8 cellular contexts compared by ENCODE assay signal in genomic region chr17:4807534-4808377, GRCh38. TPM values are rescaled to one million over a fixed set of nuclear protein-coding genes. Genes with fewer than 3 reads are reported as not detected.
A peak's percentile ranks its signal among the peaks of the same experiment; 100 is the strongest.
DNase-seq lines count a peak whose midpoint lies in the region; ATAC-seq, FAIRE-seq and TF ChIP-seq lines count a peak whose summit lies in the region.

No MANE protein-coding gene starts in this region.

- no peaks in the 10 kb centered on the region for H3K9me3 Mint-ChIP-seq in activated CD4-positive, alpha-beta T cell treated with anti-CD3 and anti-CD28 coated beads for 36 hours (ENCODE audit: low read depth)

- FAIRE-seq in HepG2 (lab: Jason Lieb, UNC), result no peak

- peak overlapping the region; percentile 73 for H3K4me3 ChIP-seq in brain microvascular endothelial cell (ENCODE audit: low read depth, low read length)
- peak overlapping the region; percentile 80 to 96 (median 92); a peak in 5 of 6 replicates for H3K4me3 ChIP-seq in HepG2 (replicated peaks in 1 of 3; ENCODE audit: insufficient read depth in 1 of 3, low read depth in 2 of 3, low read length in 3 of 3)
- peak overlapping the region; percentile 89 to 94 for H3K4me3 ChIP-seq in tibial artery

- H3K9ac ChIP-seq in HepG2 (ENCODE audit: insufficient read depth, low read depth, low read length), result peak overlapping the region; percentile 49

- peak overlapping the region; percentile 73 for H3K4me3 Mint-ChIP-seq in activated CD4-positive, alpha-beta T cell treated with anti-CD3 and anti-CD28 coated beads for 36 hours

- no peak for TF ChIP-seq CTCF in brain microvascular endothelial cell (IDR thresholded peaks at IDR 0.05; ENCODE audit: low read depth, low read length, missing control alignments)
- TF ChIP-seq CTCF in HepG2 (CRISPR knock-in tag; IDR thresholded peaks at IDR 0.05), result no peak
- no peak for TF ChIP-seq CTCF in tibial artery (IDR thresholded peaks at IDR 0.05)

- intact Hi-C loops in activated CD4-positive, alpha-beta T cell treated with anti-CD3 and anti-CD28 coated beads for 36 hours (cut with DNase I, micrococcal nuclease), result loop anchor here (1.0 to 10.0 kb wide), 9 partner anchors 11 to 243 kb away; partner anchors contain the start of genes ARRB2 (in 1 of the 2), C17orf107 (in 1 of the 2), GGT6 (in 1 of the 2) and INCA1 (in 1 of the 2)
- intact Hi-C loops in HepG2 (cut with micrococcal nuclease; ENCODE audit: unreplicated experiment), result no loop called here
- intact Hi-C loops in tibial artery (cut with DNase I; ENCODE audit: low total_unique reads), result no loop called here

- no peaks in the 10 kb centered on the region for H3K27me3 Mint-ChIP-seq in activated CD4-positive, alpha-beta T cell treated with anti-CD3 and anti-CD28 coated beads for 36 hours

- H3K27ac ChIP-seq in brain microvascular endothelial cell (no peak overlapping the region), HepG2 (ENCODE audit: extremely low read length, insufficient read depth, low read length) (no peak overlapping the region), tibial artery (peak overlapping the region; percentile 67 to 71)

- H2AFZ ChIP-seq in HepG2 (ENCODE audit: low read length), result no peak overlapping the region

- H3K4me1 Mint-ChIP-seq in activated CD4-positive, alpha-beta T cell treated with anti-CD3 and anti-CD28 coated beads for 36 hours, result peaks cover 7% of the 10 kb centered on the region

- DNase-seq in activated CD4-positive, alpha-beta T cell treated with anti-CD3 and anti-CD28 coated beads for 36 hours, result no peak
- no peak for DNase-seq in activated CD4-positive, alpha-beta T cell treated with anti-CD3 and anti-CD28 coated beads, Interleukin-2, amount 50 U/mL, for 48 hours
- DNase-seq in brain microvascular endothelial cell, result no peak
- DNase-seq in HepG2 (ENCODE audit: low spot score), result no peak
- no peak for DNase-seq in tibial artery
- no peak for DNase-seq in HT-29 (ENCODE audit: low spot score)

- H3K4me1 ChIP-seq in HepG2 (ENCODE audit: insufficient read depth, low read length) (peaks cover 29% of the 10 kb centered on the region), tibial artery (peaks cover 0 to 25% (median 18%) of the 10 kb centered on the region in 4 donors)

- TF ChIP-seq EP300 in HepG2 (IDR thresholded peaks at IDR 0.05; ENCODE audit: low read depth in 2 of 2, low read length in 2 of 2) (no peak), HepG2 (CRISPR knock-in tag; IDR thresholded peaks at IDR 0.05; ENCODE audit: borderline replicate concordance) (no peak)

- 15% methylated on average over 18 of the region's 38 CpGs for WGBS in HepG2 (ENCODE audit: low lambda C conversion rate)

- H3K36me3 ChIP-seq in brain microvascular endothelial cell (replicated peaks) (peaks cover 2% of the 10 kb centered on the region), HepG2 (replicated peaks in 1 of 2; ENCODE audit: control insufficient read depth in 1 of 2, insufficient read depth in 2 of 2, low read length in 2 of 2) (peaks cover 4 to 6% of the 10 kb centered on the region in 2 experiments; a peak in 2 of 5 replicates), tibial artery (peaks cover 0 to 31% (median 6%) of the 10 kb centered on the region in 3 donors)

- no peaks in the 10 kb centered on the region for H3K9me3 ChIP-seq in HepG2 (ENCODE audit: low read length)
- no peaks in the 10 kb centered on the region for H3K9me3 ChIP-seq in tibial artery

- H3K27me3 ChIP-seq in brain microvascular endothelial cell (replicated peaks) (no peaks in the 10 kb centered on the region), HepG2 (ENCODE audit: control insufficient read depth in 1 of 2, insufficient read depth in 2 of 2, low read length in 2 of 2) (no peaks in the 10 kb centered on the region), tibial artery (no peaks in the 10 kb centered on the region)

- peaks cover 3% of the 10 kb centered on the region for H3K79me2 ChIP-seq in HepG2 (ENCODE audit: insufficient read depth, low read length)

- no peak overlapping the region for H3K27ac Mint-ChIP-seq in activated CD4-positive, alpha-beta T cell treated with anti-CD3 and anti-CD28 coated beads for 36 hours

- TF ChIP-seq POLR2A in HepG2 (IDR thresholded peaks at IDR 0.05; ENCODE audit: insufficient read depth in 1 of 2, low read depth in 2 of 2, low read length in 2 of 2), result no peak

- H4K20me1 ChIP-seq in HepG2 (ENCODE audit: insufficient read depth, low read length), result no peaks in the 10 kb centered on the region

- POLR2A ChIA-PET in activated CD4-positive, alpha-beta T cell treated with anti-CD3 and anti-CD28 coated beads for 36 hours (lab: Charles Lee), result interaction anchor here (0.8 to 1.0 kb wide), 2 partner anchors 10 to 12 kb away, joined by 3 to 5 read pairs; partner anchors contain the start of gene PSMB6
- POLR2A ChIA-PET in HepG2 (lab: Yijun Ruan, JAX), result interaction anchor here (0.6 to 2.5 kb wide), 13 partner anchors 12 to 104 kb away, joined by 3 to 26 read pairs (median 7); partner anchors contain the start of genes GLTPD2, PELP1 and PSMB6

- BruUV-seq in HepG2 (replicated peaks; lab: Mats Ljungman, UMichigan), result TSS peak; percentile 77

- in situ Hi-C loops in brain microvascular endothelial cell (cut with HindIII; ENCODE audit: low pct_ligation_motif_present, low sequenced_read_pairs), result no loop called here
- in situ Hi-C loops in HepG2 (cut with HindIII; ENCODE audit: extremely low pct_ligation_motif_present, low pct_unique_long_range_greater_than_20kb), result loop anchor here (5.0 kb wide), 1 partner anchor 75 kb away; no protein-coding TSS in a partner anchor

- CTCF ChIA-PET in activated CD4-positive, alpha-beta T cell treated with anti-CD3 and anti-CD28 coated beads for 36 hours (lab: Charles Lee), result interaction anchor here (1.0 to 1.4 kb wide), 2 partner anchors 12 to 59 kb away, joined by 3 read pairs; partner anchors contain the start of gene PSMB6
- CTCF ChIA-PET in HepG2 (lab: Yijun Ruan, JAX; ENCODE audit: low intra/inter-chr PET ratio, low total read pairs), result no interaction called here

- no peak for ATAC-seq in activated CD4-positive, alpha-beta T cell treated with anti-CD3 and anti-CD28 coated beads for 36 hours
- ATAC-seq in HepG2 (peak; percentile 6), GM18867 (IDR thresholded peaks at IDR 0.05; ENCODE audit: unreplicated experiment) (no peak), HG02588 (IDR thresholded peaks at IDR 0.05; ENCODE audit: unreplicated experiment) (no peak)

- peak overlapping the region; percentile 88 for H3K4me2 ChIP-seq in HepG2 (ENCODE audit: low read depth, low read length)

- TF ChIP-seq RAD21 in HepG2 (CRISPR knock-in tag; IDR thresholded peaks at IDR 0.05), result no peak

- H3K36me3 Mint-ChIP-seq in activated CD4-positive, alpha-beta T cell treated with anti-CD3 and anti-CD28 coated beads for 36 hours (ENCODE audit: low read depth), result peaks cover 4% of the 10 kb centered on the region

RNA-seq across cellular contexts. Expression of gene PLD2, which starts 0.8 kb away (rescaled TPM):
- 10 to 100 TPM; 12.3 to 14.1 TPM for total RNA-seq in activated CD4-positive, alpha-beta T cell treated with anti-CD3 and anti-CD28 coated beads for 36 hours
- 7.8 and 13.4 TPM in 2 replicates for total RNA-seq in HepG2 (2016; rRNA removed; fragmentation: Illumina TruSeq; extraction: Trizol)
- total RNA-seq in HepG2 (2016; cell fraction: cytosol; rRNA removed; fragmentation: Illumina TruSeq; extraction: Trizol; ENCODE audit: low read depth), result 1.5 and 3.3 TPM in 2 replicates
- 6.9 and 12.9 TPM in 2 replicates for total RNA-seq in HepG2 (2016; cell fraction: insoluble cytoplasmic fraction; rRNA removed; fragmentation: Illumina TruSeq; extraction: Trizol)
- 4.0 and 5.4 TPM in 2 replicates for total RNA-seq in HepG2 (2016; cell fraction: membrane; rRNA removed; fragmentation: Illumina TruSeq; extraction: Trizol)
- total RNA-seq in HepG2 (2016; cell fraction: nucleus; rRNA removed; fragmentation: Illumina TruSeq; extraction: Trizol), result 12.4 and 12.8 TPM in 2 replicates
- 29.7 and 45.8 TPM in 2 replicates for polyA plus RNA-seq in HepG2 (2011; rRNA removed)
- 16.4 and 17.6 TPM in 2 replicates for polyA plus RNA-seq in HepG2 (2011; cell fraction: cytosol; rRNA removed)
- 157 and 165 TPM in 2 replicates for polyA plus RNA-seq in HepG2 (2011; cell fraction: nucleus; rRNA removed)
- 22.6 and 24.2 TPM in 2 replicates for polyA plus RNA-seq in HepG2 (2012)
- polyA plus RNA-seq in HepG2 (2016; cell fraction: cytosol; fragmentation: Illumina TruSeq; extraction: Trizol; ENCODE audit: low read depth), result 1.2 and 1.5 TPM in 2 replicates
- polyA plus RNA-seq in HepG2 (2016; cell fraction: insoluble cytoplasmic fraction; fragmentation: Illumina TruSeq; extraction: Trizol; ENCODE audit: low read depth), result 7.8 and 12.9 TPM in 2 replicates
- polyA plus RNA-seq in HepG2 (2016; cell fraction: membrane; fragmentation: Illumina TruSeq; extraction: Trizol; ENCODE audit: low read depth), result 2.9 and 4.3 TPM in 2 replicates
- polyA plus RNA-seq in HepG2 (2016; cell fraction: nucleus; fragmentation: Illumina TruSeq; extraction: Trizol; ENCODE audit: insufficient read depth, low read depth), result 38.3 and 45.9 TPM in 2 replicates
- 20.6 and 62.4 TPM in 2 replicates for polyA minus RNA-seq in HepG2 (2011; rRNA and poly(A)+ RNA removed; ENCODE audit: low replicate concordance)
- 14.3 and 14.5 TPM in 2 replicates for polyA minus RNA-seq in HepG2 (2011; cell fraction: cytosol; rRNA and poly(A)+ RNA removed)
- polyA minus RNA-seq in HepG2 (2011; cell fraction: nucleus; rRNA and poly(A)+ RNA removed), result 23.3 and 33.3 TPM in 2 replicates
- 6.9 and 10.9 TPM in 2 replicates for total RNA-seq in HT-29 (2014; rRNA removed; shearing (Covaris generic))

RNA-seq across cellular contexts. Expression of gene PSMB6, which starts 11.8 kb away (rescaled TPM):
- 100 to 1,000 TPM; 111 to 155 TPM for total RNA-seq in activated CD4-positive, alpha-beta T cell treated with anti-CD3 and anti-CD28 coated beads for 36 hours
- 264 and 335 TPM in 2 replicates for total RNA-seq in HepG2 (2016; rRNA removed; fragmentation: Illumina TruSeq; extraction: Trizol)
- total RNA-seq in HepG2 (2016; cell fraction: cytosol; rRNA removed; fragmentation: Illumina TruSeq; extraction: Trizol; ENCODE audit: low read depth), result 57.3 and 59.4 TPM in 2 replicates
- 269 and 361 TPM in 2 replicates for total RNA-seq in HepG2 (2016; cell fraction: insoluble cytoplasmic fraction; rRNA removed; fragmentation: Illumina TruSeq; extraction: Trizol)
- total RNA-seq in HepG2 (2016; cell fraction: membrane; rRNA removed; fragmentation: Illumina TruSeq; extraction: Trizol), result 65.0 and 66.7 TPM in 2 replicates
- total RNA-seq in HepG2 (2016; cell fraction: nucleus; rRNA removed; fragmentation: Illumina TruSeq; extraction: Trizol), result 82.3 and 83.2 TPM in 2 replicates
- polyA plus RNA-seq in HepG2 (2011; rRNA removed), result 277 and 298 TPM in 2 replicates
- polyA plus RNA-seq in HepG2 (2011; cell fraction: cytosol; rRNA removed), result 294 and 383 TPM in 2 replicates
- polyA plus RNA-seq in HepG2 (2011; cell fraction: nucleus; rRNA removed), result 65.4 and 72.8 TPM in 2 replicates
- polyA plus RNA-seq in HepG2 (2012), result 114 and 127 TPM in 2 replicates
- polyA plus RNA-seq in HepG2 (2016; cell fraction: cytosol; fragmentation: Illumina TruSeq; extraction: Trizol; ENCODE audit: low read depth), result 63.2 and 64.9 TPM in 2 replicates
- polyA plus RNA-seq in HepG2 (2016; cell fraction: insoluble cytoplasmic fraction; fragmentation: Illumina TruSeq; extraction: Trizol; ENCODE audit: low read depth), result 325 and 358 TPM in 2 replicates
- 57.2 and 57.4 TPM in 2 replicates for polyA plus RNA-seq in HepG2 (2016; cell fraction: membrane; fragmentation: Illumina TruSeq; extraction: Trizol; ENCODE audit: low read depth)
- 132 and 142 TPM in 2 replicates for polyA plus RNA-seq in HepG2 (2016; cell fraction: nucleus; fragmentation: Illumina TruSeq; extraction: Trizol; ENCODE audit: insufficient read depth, low read depth)
- polyA minus RNA-seq in HepG2 (2011; rRNA and poly(A)+ RNA removed; ENCODE audit: low replicate concordance), result 315 and 412 TPM in 2 replicates
- 66.1 and 85.4 TPM in 2 replicates for polyA minus RNA-seq in HepG2 (2011; cell fraction: cytosol; rRNA and poly(A)+ RNA removed)
- 22.1 and 23.0 TPM in 2 replicates for polyA minus RNA-seq in HepG2 (2011; cell fraction: nucleus; rRNA and poly(A)+ RNA removed)
- total RNA-seq in HT-29 (2014; rRNA removed; shearing (Covaris generic)), result 242 and 261 TPM in 2 replicates

RNA-seq across cellular contexts. Expression of gene GLTPD2, which starts 19.0 kb away (rescaled TPM):
- total RNA-seq in activated CD4-positive, alpha-beta T cell treated with anti-CD3 and anti-CD28 coated beads for 36 hours, result not detected
- total RNA-seq in HepG2 (2016; rRNA removed; fragmentation: Illumina TruSeq; extraction: Trizol), result 6.0 and 12.9 TPM in 2 replicates
- 5.5 and 8.4 TPM in 2 replicates for total RNA-seq in HepG2 (2016; cell fraction: cytosol; rRNA removed; fragmentation: Illumina TruSeq; extraction: Trizol; ENCODE audit: low read depth)
- 5.7 and 10.6 TPM in 2 replicates for total RNA-seq in HepG2 (2016; cell fraction: insoluble cytoplasmic fraction; rRNA removed; fragmentation: Illumina TruSeq; extraction: Trizol)
- total RNA-seq in HepG2 (2016; cell fraction: membrane; rRNA removed; fragmentation: Illumina TruSeq; extraction: Trizol), result 7.1 and 10.3 TPM in 2 replicates
- total RNA-seq in HepG2 (2016; cell fraction: nucleus; rRNA removed; fragmentation: Illumina TruSeq; extraction: Trizol), result 6.3 and 8.8 TPM in 2 replicates
- polyA plus RNA-seq in HepG2 (2011; rRNA removed), result 7.5 and 14.9 TPM in 2 replicates
- polyA plus RNA-seq in HepG2 (2011; cell fraction: cytosol; rRNA removed), result 14.5 and 28.0 TPM in 2 replicates
- polyA plus RNA-seq in HepG2 (2011; cell fraction: nucleus; rRNA removed), result 60.5 and 62.9 TPM in 2 replicates
- 6.0 and 8.3 TPM in 2 replicates for polyA plus RNA-seq in HepG2 (2012)
- polyA plus RNA-seq in HepG2 (2016; cell fraction: cytosol; fragmentation: Illumina TruSeq; extraction: Trizol; ENCODE audit: low read depth), result 7.8 and 10.4 TPM in 2 replicates
- polyA plus RNA-seq in HepG2 (2016; cell fraction: insoluble cytoplasmic fraction; fragmentation: Illumina TruSeq; extraction: Trizol; ENCODE audit: low read depth), result 5.9 and 9.4 TPM in 2 replicates
- 6.1 and 8.5 TPM in 2 replicates for polyA plus RNA-seq in HepG2 (2016; cell fraction: membrane; fragmentation: Illumina TruSeq; extraction: Trizol; ENCODE audit: low read depth)
- polyA plus RNA-seq in HepG2 (2016; cell fraction: nucleus; fragmentation: Illumina TruSeq; extraction: Trizol; ENCODE audit: insufficient read depth, low read depth), result 15.6 and 18.6 TPM in 2 replicates
- polyA minus RNA-seq in HepG2 (2011; rRNA and poly(A)+ RNA removed; ENCODE audit: low replicate concordance), result 7.7 TPM in 1 of 2 replicates, not detected in the other
- polyA minus RNA-seq in HepG2 (2011; cell fraction: cytosol; rRNA and poly(A)+ RNA removed), result 12.0 and 12.4 TPM in 2 replicates
- polyA minus RNA-seq in HepG2 (2011; cell fraction: nucleus; rRNA and poly(A)+ RNA removed), result 3.1 and 3.6 TPM in 2 replicates
- total RNA-seq in HT-29 (2014; rRNA removed; shearing (Covaris generic)), result not detected in 2 replicates

RNA-seq across cellular contexts. Expression of gene VMO1, which starts 21.6 kb away (rescaled TPM):
- under 1 TPM; 0.30 TPM for total RNA-seq in activated CD4-positive, alpha-beta T cell treated with anti-CD3 and anti-CD28 coated beads for 36 hours
- not detected in 2 replicates for total RNA-seq in HepG2 (2016; rRNA removed; fragmentation: Illumina TruSeq; extraction: Trizol)
- total RNA-seq in HepG2 (2016; cell fraction: cytosol; rRNA removed; fragmentation: Illumina TruSeq; extraction: Trizol; ENCODE audit: low read depth), result 0.71 TPM in 1 of 2 replicates, not detected in the other
- 0.22 TPM in 1 of 2 replicates, not detected in the other for total RNA-seq in HepG2 (2016; cell fraction: insoluble cytoplasmic fraction; rRNA removed; fragmentation: Illumina TruSeq; extraction: Trizol)
- 0.25 and 0.65 TPM in 2 replicates for total RNA-seq in HepG2 (2016; cell fraction: membrane; rRNA removed; fragmentation: Illumina TruSeq; extraction: Trizol)
- 1.2 TPM in 1 of 2 replicates, not detected in the other for total RNA-seq in HepG2 (2016; cell fraction: nucleus; rRNA removed; fragmentation: Illumina TruSeq; extraction: Trizol)
- 0.13 TPM in 1 of 2 replicates, not detected in the other for polyA plus RNA-seq in HepG2 (2011; rRNA removed)
- polyA plus RNA-seq in HepG2 (2011; cell fraction: cytosol; rRNA removed), result 0.23 TPM in 1 of 2 replicates, not detected in the other
- 0.29 and 0.38 TPM in 2 replicates for polyA plus RNA-seq in HepG2 (2011; cell fraction: nucleus; rRNA removed)
- 0.64 and 1.1 TPM in 2 replicates for polyA plus RNA-seq in HepG2 (2012)
- 0.31 and 0.49 TPM in 2 replicates for polyA plus RNA-seq in HepG2 (2016; cell fraction: cytosol; fragmentation: Illumina TruSeq; extraction: Trizol; ENCODE audit: low read depth)
- polyA plus RNA-seq in HepG2 (2016; cell fraction: insoluble cytoplasmic fraction; fragmentation: Illumina TruSeq; extraction: Trizol; ENCODE audit: low read depth), result not detected in 2 replicates
- 0.56 TPM in 1 of 2 replicates, not detected in the other for polyA plus RNA-seq in HepG2 (2016; cell fraction: membrane; fragmentation: Illumina TruSeq; extraction: Trizol; ENCODE audit: low read depth)
- polyA plus RNA-seq in HepG2 (2016; cell fraction: nucleus; fragmentation: Illumina TruSeq; extraction: Trizol; ENCODE audit: insufficient read depth, low read depth), result 0.98 TPM in 1 of 2 replicates, not detected in the other
- polyA minus RNA-seq in HepG2 (2011; rRNA and poly(A)+ RNA removed; ENCODE audit: low replicate concordance), result not detected in 2 replicates
- polyA minus RNA-seq in HepG2 (2011; cell fraction: cytosol; rRNA and poly(A)+ RNA removed), result not detected in 2 replicates
- not detected in 2 replicates for polyA minus RNA-seq in HepG2 (2011; cell fraction: nucleus; rRNA and poly(A)+ RNA removed)
- total RNA-seq in HT-29 (2014; rRNA removed; shearing (Covaris generic)), result 0.58 TPM in 1 of 2 replicates, not detected in the other

Comparison
In these comparisons a context has a peak if more than half of its experiments do, and no peak if none do; other contexts are left out.
1. H3K27ac ChIP-seq: peak in tibial artery (2 of 2); none in brain microvascular endothelial cell (single experiment) and HepG2 (single experiment).
2. intact Hi-C loops: an anchor here in activated CD4-positive, alpha-beta T cell treated with anti-CD3 and anti-CD28 coated beads for 36 hours (1.0 to 10.0 kb wide); none called in HepG2 and tibial artery.
3. Peak in every context shown above with its lines, with median percentiles within 50 percentile points of each other: H3K4me3 ChIP-seq.